ENCODE assay signal across 29 cellular contexts in the genomic region with DNA sequence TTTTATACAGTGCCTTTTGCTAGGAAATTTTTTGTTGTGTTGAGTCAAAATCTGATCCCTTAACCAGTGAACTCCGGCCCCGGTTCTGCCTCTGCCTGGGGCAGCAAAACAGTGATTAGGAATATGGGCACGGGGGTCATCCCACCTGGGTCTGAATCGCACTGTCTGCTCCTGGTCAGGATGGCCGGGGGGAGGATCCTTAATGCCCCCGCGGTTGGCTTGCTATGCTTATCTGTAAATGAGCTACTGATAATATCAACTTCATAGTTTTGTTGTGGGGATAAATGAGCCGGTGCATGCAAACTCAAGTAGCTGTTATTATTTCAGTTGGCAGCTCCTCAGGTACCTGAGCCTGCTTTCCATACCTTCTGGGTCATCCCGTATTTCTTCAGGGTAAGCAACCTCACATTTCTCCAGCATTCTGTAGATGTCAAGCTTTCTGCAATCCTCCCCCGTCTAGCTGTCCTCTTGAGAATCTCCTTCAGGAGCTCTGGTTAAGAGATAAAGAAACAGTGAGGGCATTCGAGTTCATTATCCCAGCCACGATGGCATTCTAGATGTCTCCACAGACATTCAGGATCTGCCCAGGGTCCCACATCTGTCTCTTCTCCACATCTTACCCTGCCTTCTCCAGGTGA.
"Had no signal": no experiment of that assay in that cellular context is flagged by ENCODE, and none has a peak within 500 bp of the region (broad histone marks: within the 10 kb centered on the region; RNA-seq: fewer than 3 reads in every experiment).

No MANE protein-coding gene starts in this region.

- DNase-seq: activated CD4-positive, alpha-beta memory T cell treated with anti-CD3 and anti-CD28 coated beads, Interleukin-2, amount 10 ng/mL, durations not matched to agents 7 days and 5 days; activated CD4-positive, alpha-beta T cell treated with anti-CD3 and anti-CD28 coated beads for 1 hour; activated CD4-positive, alpha-beta T cell treated with anti-CD3 and anti-CD28 coated beads for 4 hours; activated CD4-positive, alpha-beta T cell treated with anti-CD3 and anti-CD28 coated beads, Interleukin-2, amount 10 ng/mL, durations not matched to agents 7 days and 5 days; activated CD4-positive, alpha-beta T cell treated with anti-CD3 and anti-CD28 coated beads, Interleukin-2, amount 50 U/mL, for 4 hours; activated CD8-positive, alpha-beta memory T cell treated with anti-CD3 and anti-CD28 coated beads, Interleukin-2, amount 50 U/mL, for 48 hours; activated gamma-delta T cell; activated naive CD4-positive, alpha-beta T cell; activated naive CD4-positive, alpha-beta T cell treated with anti-CD3 and anti-CD28 coated beads, Interleukin-2, amount 50 U/mL, for 16 hours; activated T-cell treated with anti-CD3 and anti-CD28 coated beads for 4 hours; activated T-cell treated with anti-CD3 and anti-CD28 coated beads, Interleukin-2, amount 50 U/mL, for 24 hours; activated T-cell treated with anti-CD3 and anti-CD28 coated beads, Interleukin-2, amount 50 U/mL, for 72 hours; aorta; body of pancreas; caudate nucleus; effector CD8-positive, alpha-beta T cell; foreskin keratinocyte; gastrocnemius medialis; heart right ventricle; T-helper 2 cell had no signal

- H3K27me3 ChIP-seq: body of pancreas, foreskin keratinocyte, gastrocnemius medialis, heart right ventricle, hepatocyte had no signal

- H3K4me1 ChIP-seq: body of pancreas, heart right ventricle had no signal

- FAIRE-seq: colon, endometrium, endothelial cell of umbilical vein, TTC549 had no signal

- ATAC-seq: activated T-cell treated with anti-CD3 and anti-CD28 coated beads, Interleukin-2, amount 50 U/mL, for 72 hours; body of pancreas; esophagus mucosa; foreskin keratinocyte; gastrocnemius medialis; heart right ventricle; WTC11 had no signal

- H3K27ac ChIP-seq: body of pancreas, foreskin keratinocyte, gastrocnemius medialis, heart right ventricle, hepatocyte, VCaP had no signal

- H3K4me1 Mint-ChIP-seq: activated CD4-positive, alpha-beta memory T cell treated with anti-CD3 and anti-CD28 coated beads, Interleukin-2, amount 10 ng/mL, durations not matched to agents 7 days and 5 days; activated CD4-positive, alpha-beta T cell treated with anti-CD3 and anti-CD28 coated beads, Interleukin-2, amount 10 ng/mL, durations not matched to agents 7 days and 5 days had no signal

- H3K9me3 ChIP-seq: body of pancreas, gastrocnemius medialis, heart right ventricle had no signal

- H3K4me3 Mint-ChIP-seq: activated CD4-positive, alpha-beta memory T cell treated with anti-CD3 and anti-CD28 coated beads, Interleukin-2, amount 10 ng/mL, durations not matched to agents 7 days and 5 days; activated CD4-positive, alpha-beta T cell treated with anti-CD3 and anti-CD28 coated beads, Interleukin-2, amount 10 ng/mL, durations not matched to agents 7 days and 5 days; activated naive CD8-positive, alpha-beta T cell; activated T-cell treated with anti-CD3 and anti-CD28 coated beads, Interleukin-2, amount 50 U/mL, for 24 hours; activated T-cell treated with anti-CD3 and anti-CD28 coated beads, Interleukin-2, amount 50 U/mL, for 72 hours; WTC11 had no signal

- H3K9me3 Mint-ChIP-seq: activated CD4-positive, alpha-beta memory T cell treated with anti-CD3 and anti-CD28 coated beads, Interleukin-2, amount 10 ng/mL, durations not matched to agents 7 days and 5 days; activated CD4-positive, alpha-beta T cell treated with anti-CD3 and anti-CD28 coated beads, Interleukin-2, amount 10 ng/mL, durations not matched to agents 7 days and 5 days; activated T-cell treated with anti-CD3 and anti-CD28 coated beads, Interleukin-2, amount 50 U/mL, for 24 hours; activated T-cell treated with anti-CD3 and anti-CD28 coated beads, Interleukin-2, amount 50 U/mL, for 72 hours; WTC11 had no signal

- H3K27ac Mint-ChIP-seq: activated CD4-positive, alpha-beta memory T cell treated with anti-CD3 and anti-CD28 coated beads, Interleukin-2, amount 10 ng/mL, durations not matched to agents 7 days and 5 days; activated CD4-positive, alpha-beta T cell treated with anti-CD3 and anti-CD28 coated beads, Interleukin-2, amount 10 ng/mL, durations not matched to agents 7 days and 5 days; activated naive CD8-positive, alpha-beta T cell; activated T-cell treated with anti-CD3 and anti-CD28 coated beads, Interleukin-2, amount 50 U/mL, for 24 hours; activated T-cell treated with anti-CD3 and anti-CD28 coated beads, Interleukin-2, amount 50 U/mL, for 72 hours; WTC11 had no signal

- H3K4me3 ChIP-seq: body of pancreas, gastrocnemius medialis, heart right ventricle, hepatocyte had no signal

- H3K36me3 ChIP-seq: gastrocnemius medialis, heart right ventricle had no signal

- H3K27me3 Mint-ChIP-seq: activated naive CD8-positive, alpha-beta T cell had no signal

- H3K36me3 Mint-ChIP-seq: activated naive CD8-positive, alpha-beta T cell; WTC11 had no signal
